Comparison of ENCODE assay signal across 8 cellular contexts in the genomic region with DNA sequence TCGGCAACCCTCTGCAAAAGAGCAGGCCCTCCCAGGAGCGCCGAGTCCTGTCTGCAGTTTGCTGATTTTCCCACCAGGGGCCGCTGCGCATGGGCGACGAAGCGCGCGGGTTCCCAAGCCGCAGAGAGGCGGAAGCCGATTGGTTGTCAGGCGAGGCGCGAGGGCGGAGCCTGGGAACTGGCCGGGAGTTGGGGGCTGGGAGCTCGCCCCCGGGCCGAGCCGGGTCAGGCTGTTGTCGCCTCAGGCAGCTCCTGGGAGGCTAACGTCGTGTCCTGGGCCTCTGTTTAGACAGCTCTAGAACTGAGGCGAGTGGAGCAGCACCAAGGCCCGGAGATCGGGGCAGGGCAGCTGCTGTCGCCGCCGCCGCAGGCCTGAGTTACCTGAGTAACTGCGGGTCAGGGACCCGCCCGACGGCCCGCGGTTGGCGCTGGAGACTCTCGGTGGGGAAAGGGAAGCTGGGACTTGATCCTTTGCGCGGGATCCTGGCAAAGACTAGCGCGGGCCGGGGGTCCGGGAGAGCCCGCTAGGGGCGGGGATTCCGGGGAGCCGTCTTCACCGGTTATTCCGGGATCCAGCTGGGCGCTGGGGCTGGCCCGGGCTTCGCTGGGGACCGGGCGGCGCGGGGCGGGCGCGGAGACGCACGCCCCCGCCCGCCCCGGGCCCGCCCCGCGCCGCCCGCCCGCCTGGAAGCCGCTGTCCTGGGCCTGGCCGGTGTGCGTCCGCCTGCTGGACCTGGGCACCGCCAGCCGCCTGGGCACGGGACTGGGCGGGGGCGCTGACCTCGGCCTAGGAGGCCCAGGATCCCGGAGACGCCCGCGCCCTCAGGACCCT. TPM values are rescaled to one million over a fixed set of nuclear protein-coding genes. Genes with fewer than 3 reads are reported as not detected.
DNase-seq lines count a peak whose midpoint lies in the region; ATAC-seq and TF ChIP-seq lines count a peak whose summit lies in the region.

A gene (plus strand): TSS at position 688 of the 831 bp plus-strand sequence. CDS start 607 bp downstream, outside the sequence.

- intact Hi-C loops in colonic mucosa (cut with DNase I): loop anchor here (5.0 kb wide), 1 partner anchor 102 kb away; no protein-coding TSS in a partner anchor
- intact Hi-C loops in left colon (cut with DNase I, micrococcal nuclease): loop anchor here in 1 of 2 donors (10.0 kb wide), 1 partner anchor 210 kb away; no protein-coding TSS in a partner anchor

- DNase-seq in BE2C (peak; percentile 89), NCI-H510A (lab: John Stamatoyannopoulos, UW) (peak; percentile 74), colonic mucosa (peak; percentile 98), left colon (peak; percentile 93 to 95)
- DNase-seq in activated CD4-positive, alpha-beta T cell treated with anti-CD3 and anti-CD28 coated beads for 4 hours: peak; percentile 95 to 98
- peak; percentile 98 for DNase-seq in stimulated activated CD4-positive, alpha-beta T cell treated with anti-CD3 and anti-CD28 coated beads, Interleukin-1b, Interleukin-23, amount 100 ng/mL, for 48 hours

- H3K9ac ChIP-seq in colonic mucosa (ENCODE audit: low read depth in 2 of 2, low read length in 2 of 2): peak within 1 kb of the TSS; percentile 91 to 95

- H3K27ac ChIP-seq in colonic mucosa: peak within 1 kb of the TSS; percentile 87

- peak; percentile 34 for TF ChIP-seq POLR2A in GM19193 (IDR thresholded peaks at IDR 0.05; ENCODE audit: extremely low read depth, insufficient read depth, insufficient read length)

- no peaks in the 10 kb centered on the region for H3K4me1 ChIP-seq in BE2C
- H3K4me1 ChIP-seq in colonic mucosa: peaks cover 24% of the 10 kb centered on the region

- no peaks in the 10 kb centered on the region for H3K36me3 ChIP-seq in BE2C
- H3K36me3 ChIP-seq in colonic mucosa: no peaks in the 10 kb centered on the region

- H3K4me3 ChIP-seq in BE2C (ENCODE audit: low read depth, low read length) (peak within 1 kb of the TSS; percentile 71), colonic mucosa (peak within 1 kb of the TSS; percentile 63)

- H3K9me3 ChIP-seq in BE2C: no peaks in the 10 kb centered on the region
- H3K9me3 ChIP-seq in colonic mucosa: no peaks in the 10 kb centered on the region

- H3K27me3 ChIP-seq in BE2C (no peaks in the 10 kb centered on the region), colonic mucosa (no peaks in the 10 kb centered on the region)

- ATAC-seq in HG03439 (IDR thresholded peaks at IDR 0.05; ENCODE audit: unreplicated experiment) (peak; percentile 71), left colon (peak; percentile 84)

- TF ChIP-seq CTCF in BE2C (IDR thresholded peaks at IDR 0.05; ENCODE audit: low read depth, low read length) (peak; percentile 67), colonic mucosa (IDR thresholded peaks at IDR 0.05) (peak; percentile 95)

RNA-seq across cellular contexts. Expression of the gene that starts here (rescaled TPM):
- 29.2 TPM for polyA plus RNA-seq in BE2C (2012; ENCODE audit: insufficient read depth, insufficient read length, low read depth)
- 10 to 100 TPM; 39.1 to 56.8 TPM for total RNA-seq in colonic mucosa
- total RNA-seq in left colon: 10 to 100 TPM; 64.7 to 65.4 TPM

Comparison
In these comparisons a context has a peak if more than half of its experiments do, and no peak if none do; other contexts are left out.
1. Peak in every context shown above with its lines: DNase-seq, ATAC-seq, H3K4me3 ChIP-seq and H3K27ac ChIP-seq.